Comparison of ENCODE assay signal across 22 cellular contexts in the genomic region with DNA sequence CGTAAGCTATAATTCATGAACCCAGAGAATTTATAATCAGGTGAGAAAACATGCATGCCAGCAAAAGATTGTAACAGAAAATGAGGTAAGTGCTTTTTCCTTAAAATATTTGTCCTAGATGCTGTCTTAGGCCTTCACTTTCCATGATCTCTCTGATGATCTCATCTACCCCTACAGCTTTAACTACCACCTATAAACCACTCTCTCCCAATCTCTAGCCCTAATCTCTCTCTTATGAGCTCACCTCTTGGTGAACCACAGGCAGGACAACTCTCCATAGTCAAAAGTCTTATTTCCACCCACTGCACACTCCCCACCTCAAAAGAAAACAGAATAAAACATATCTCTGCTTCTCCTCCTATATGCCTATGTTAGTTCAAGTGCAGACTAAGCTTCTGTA.
DNase-seq lines count a peak whose midpoint lies in the region; ATAC-seq, FAIRE-seq and TF ChIP-seq lines count a peak whose summit lies in the region.
"Had no signal": no experiment of that assay in that cellular context is flagged by ENCODE, and none has a peak within 500 bp of the region (broad histone marks: within the 10 kb centered on the region; RNA-seq: fewer than 3 reads in every experiment).

No MANE protein-coding gene starts in this region.

- no peak for TF ChIP-seq POLR2A in K562 (conservative IDR thresholded peaks at IDR 0.05)

- no peaks in the 10 kb centered on the region for H3K79me2 ChIP-seq in K562 (ENCODE audit: control insufficient read depth, insufficient read depth, low read length)

- no peaks in the 10 kb centered on the region for H3K27me3 ChIP-seq in K562 (ENCODE audit: control insufficient read depth in 2 of 2, insufficient read depth in 2 of 2, low read length in 2 of 2)
- H3K27me3 ChIP-seq: BE2C had no signal

- in situ Hi-C loops in K562 (cut with MboI) = no loop called here

- H3K27ac Mint-ChIP-seq in progenitor cell of endocrine pancreas = no peak overlapping the region
- H3K27ac Mint-ChIP-seq: CD4-positive, CD25-positive, alpha-beta regulatory T cell; CD8-positive, alpha-beta memory T cell had no signal

- no peak for ATAC-seq in K562
- no peak for ATAC-seq in activated T-cell treated with anti-CD3 and anti-CD28 coated beads, Interleukin-2, amount 50 U/mL, for 4 hours
- ATAC-seq: GM12878, HCT116, HepG2 had no signal

- H3K4me1 ChIP-seq in K562 (replicated peaks in 1 of 2; ENCODE audit: control insufficient read depth in 2 of 2, insufficient read depth in 2 of 2, low read length in 2 of 2) = peaks cover 17 to 46% of the 10 kb centered on the region in 2 experiments
- H3K4me1 ChIP-seq: BE2C had no signal

- CTCF ChIA-PET in K562 (lab: Yijun Ruan, JAX; ENCODE audit: low intra/inter-chr PET ratio) = no interaction called here

- intact Hi-C loops in K562 (cut with micrococcal nuclease) = no loop called here

- H3K36me3 ChIP-seq in K562 (ENCODE audit: control insufficient read depth, insufficient read depth, low read length) = no peaks in the 10 kb centered on the region; the same call in 2 of the 3 replicates
- H3K36me3 ChIP-seq: BE2C had no signal

- DNase-seq in NCI-H226 (peak; percentile 18), K562 (ENCODE audit: extremely low read depth in 1 of 4, low spot score in 3 of 4) (no peak), kidney tubule cell (ENCODE audit: low spot score) (peak; percentile 1), progenitor cell of endocrine pancreas (ENCODE audit: low spot score, unreplicated experiment) (no peak)
- DNase-seq in stimulated activated CD4-positive, alpha-beta T cell treated with anti-CD3 and anti-CD28 coated beads, Interleukin-1b, Interleukin-23, amount 100 ng/mL, for 48 hours = no peak
- DNase-seq in activated T-cell treated with anti-CD3 and anti-CD28 coated beads, Interleukin-2, amount 50 U/mL, for 4 hours = no peak
- DNase-seq: ACHN; BE2C; C1 segment of cervical spinal cord; CD4-positive, CD25-positive, alpha-beta regulatory T cell; CD8-positive, alpha-beta memory T cell; COR-L47; DMS 273 treated with DMSO at 0.1 percent for 48 hours; DMS53; DND-41; EL; GOT3; H7 had no signal

- H3K9me1 ChIP-seq in K562 (ENCODE audit: control insufficient read depth, insufficient read depth, low read length) = no peaks in the 10 kb centered on the region

- 100% methylated on average over 1 of the region's 1 CpG for WGBS in K562 (ENCODE audit: insufficient coverage, low coverage, missing lambda C conversion rate)

- no peak overlapping the region for H3K4me2 ChIP-seq in K562 (ENCODE audit: insufficient read depth, low read length)

- H3K9ac ChIP-seq in K562 (ENCODE audit: insufficient read depth in 1 of 2, low read depth in 2 of 2, low read length in 2 of 2) = no peak overlapping the region

- POLR2A ChIA-PET in K562 (lab: Yijun Ruan, JAX) = no interaction called here

- no peak for TF ChIP-seq EP300 in K562 (IDR thresholded peaks at IDR 0.05; ENCODE audit: low read length)

- H3K27me3 Mint-ChIP-seq in activated T-cell treated with anti-CD3 and anti-CD28 coated beads, Interleukin-2, amount 50 U/mL, for 4 hours (ENCODE audit: low read depth) = peaks cover 11% of the 10 kb centered on the region
- H3K27me3 Mint-ChIP-seq in progenitor cell of endocrine pancreas = peaks cover under 1% of the 10 kb centered on the region

- no TSS peak for BruUV-seq in K562 (replicated peaks; lab: Mats Ljungman, UMichigan)

- no peaks in the 10 kb centered on the region for H3K9me3 Mint-ChIP-seq in activated T-cell treated with anti-CD3 and anti-CD28 coated beads, Interleukin-2, amount 50 U/mL, for 4 hours
- H3K9me3 Mint-ChIP-seq in progenitor cell of endocrine pancreas (ENCODE audit: low read depth) = peaks cover 10% of the 10 kb centered on the region
- H3K9me3 Mint-ChIP-seq: CD8-positive, alpha-beta memory T cell had no signal

- peak overlapping the region; percentile 29; the same call in 1 of the 3 replicates for H3K27ac ChIP-seq in K562 (ENCODE audit: extremely low read depth, low read depth, low read length)

- no peaks in the 10 kb centered on the region for H3K4me1 Mint-ChIP-seq in activated T-cell treated with anti-CD3 and anti-CD28 coated beads, Interleukin-2, amount 50 U/mL, for 4 hours (ENCODE audit: low read depth)
- no peaks in the 10 kb centered on the region for H3K4me1 Mint-ChIP-seq in progenitor cell of endocrine pancreas (ENCODE audit: low read depth)
- H3K4me1 Mint-ChIP-seq: CD4-positive, CD25-positive, alpha-beta regulatory T cell; CD8-positive, alpha-beta memory T cell had no signal

- peaks cover 3% of the 10 kb centered on the region; the same call in 1 of the 2 replicates for H3K9me3 ChIP-seq in K562 (replicated peaks; ENCODE audit: control insufficient read depth, insufficient read depth, low read depth, low read length)
- H3K9me3 ChIP-seq: BE2C had no signal

- H2AFZ ChIP-seq in K562 (ENCODE audit: low read depth, low read length) = no peak overlapping the region

- no peak overlapping the region for H3K4me3 ChIP-seq in K562
- H3K4me3 ChIP-seq: GM12878 had no signal

- no peaks in the 10 kb centered on the region for H4K20me1 ChIP-seq in K562 (replicated peaks; ENCODE audit: control insufficient read depth, insufficient read depth, low read length)

- H3K4me3 Mint-ChIP-seq in activated T-cell treated with anti-CD3 and anti-CD28 coated beads, Interleukin-2, amount 50 U/mL, for 4 hours = no peak overlapping the region
- H3K4me3 Mint-ChIP-seq in progenitor cell of endocrine pancreas (ENCODE audit: low read depth) = no peak overlapping the region
- H3K4me3 Mint-ChIP-seq: CD4-positive, CD25-positive, alpha-beta regulatory T cell; CD8-positive, alpha-beta memory T cell had no signal

- TF ChIP-seq RAD21 in K562 (CRISPR knock-in tag; conservative IDR thresholded peaks at IDR 0.05 in 1 of 2, IDR thresholded peaks at IDR 0.05 in 1 of 2) = no peak

- no peaks in the 10 kb centered on the region for H3K36me3 Mint-ChIP-seq in activated T-cell treated with anti-CD3 and anti-CD28 coated beads, Interleukin-2, amount 50 U/mL, for 4 hours (ENCODE audit: insufficient read depth)
- no peaks in the 10 kb centered on the region for H3K36me3 Mint-ChIP-seq in progenitor cell of endocrine pancreas (ENCODE audit: insufficient read depth)
- H3K36me3 Mint-ChIP-seq: CD4-positive, CD25-positive, alpha-beta regulatory T cell; CD8-positive, alpha-beta memory T cell had no signal

- TF ChIP-seq CTCF in K562 (IDR thresholded peaks at IDR 0.05 in 2 of 3, conservative IDR thresholded peaks at IDR 0.05 in 1 of 3; ENCODE audit: insufficient read depth in 2 of 3, low read depth in 1 of 3, low read length in 3 of 3) (no peak), progenitor cell of endocrine pancreas (IDR thresholded peaks at IDR 0.05; ENCODE audit: unreplicated experiment) (no peak)

- no peak for FAIRE-seq in K562 (lab: Jason Lieb, UNC)
- FAIRE-seq: A204.1, GM12878, HepG2 had no signal

TF ChIP-seq in K562, 482 proteins besides CTCF, POLR2A, EP300 and RAD21:
- TF ChIP-seq ASH1L (IDR thresholded peaks at IDR 0.05; ENCODE audit: borderline replicate concordance, low read depth, partially characterized antibody) (no peak), ATF3 (IDR thresholded peaks at IDR 0.05) (peak; percentile 37; the same call in 1 of the 2 replicates), ATF3 (CRISPR knock-in tag; conservative IDR thresholded peaks at IDR 0.05) (no peak)
TF ChIP-seq in K562: peak in this region for 1.

Comparison
In these comparisons a context has a peak if more than half of its experiments do, and no peak if none do; other contexts are left out.
1. DNase-seq: peak in NCI-H226 (single experiment) and kidney tubule cell (single experiment); none in K562 (0 of 4), stimulated activated CD4-positive, alpha-beta T cell treated with anti-CD3 and anti-CD28 coated beads, Interleukin-1b, Interleukin-23, amount 100 ng/mL, for 48 hours (single experiment), activated T-cell treated with anti-CD3 and anti-CD28 coated beads, Interleukin-2, amount 50 U/mL, for 4 hours (single experiment) and progenitor cell of endocrine pancreas (single experiment).